In the genomic region with DNA sequence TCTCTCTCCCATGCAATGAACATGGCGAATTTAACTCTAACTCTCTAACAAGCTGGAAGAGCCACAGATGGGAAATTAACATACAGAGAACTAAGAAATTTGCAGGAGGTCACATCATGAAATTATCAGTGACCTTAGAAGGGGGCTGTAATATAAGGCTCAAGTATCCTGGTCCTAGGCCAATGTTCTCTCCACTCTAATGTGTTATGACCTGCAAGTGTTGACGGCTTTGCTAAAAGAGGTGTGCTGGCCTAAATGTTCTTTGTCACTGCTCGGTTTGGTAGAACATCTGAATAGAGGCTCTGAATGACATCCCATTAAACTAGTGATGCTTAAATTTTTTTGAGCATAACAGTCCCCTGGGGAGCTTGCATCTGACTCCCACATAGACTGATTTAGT, we compare ENCODE assay signal across 22 cellular contexts.
"Had no signal": no experiment of that assay in that cellular context is flagged by ENCODE, and none has a peak within 500 bp of the region (broad histone marks: within the 10 kb centered on the region; RNA-seq: fewer than 3 reads in every experiment).

No MANE protein-coding gene starts in this region.

- H3K27ac ChIP-seq: coronary artery, left lung, parathyroid adenoma, prostate gland, spleen, tibial artery, upper lobe of left lung, vagina had no signal

- H3K4me1 Mint-ChIP-seq: immature natural killer cell; naive B cell; stimulated activated memory B cell treated with anti-CD40 and anti-IgM and Interleukin-4, amounts not matched to agents 10 μg/mL and 1 μg/mL and 100 μg/mL, for 72 hours had no signal

- H3K9me3 Mint-ChIP-seq: endodermal cell; nephron; stimulated activated naive CD8-positive, alpha-beta T cell treated with anti-CD3 and anti-CD28 coated beads, Interleukin-15, Interleukin-2, amounts not matched to agents 100 ng/mL and 50 ng/mL, for 24 hours had no signal

- H3K4me3 Mint-ChIP-seq: endodermal cell; immature natural killer cell; naive B cell; nephron; stimulated activated memory B cell treated with anti-CD40 and anti-IgM and Interleukin-4, amounts not matched to agents 10 μg/mL and 1 μg/mL and 100 μg/mL, for 72 hours; stimulated activated naive CD8-positive, alpha-beta T cell treated with anti-CD3 and anti-CD28 coated beads, Interleukin-15, Interleukin-2, amounts not matched to agents 100 ng/mL and 50 ng/mL, for 24 hours had no signal

- H3K27ac Mint-ChIP-seq: endodermal cell; immature natural killer cell; naive B cell; nephron; stimulated activated memory B cell treated with anti-CD40 and anti-IgM and Interleukin-4, amounts not matched to agents 10 μg/mL and 1 μg/mL and 100 μg/mL, for 72 hours; stimulated activated naive CD8-positive, alpha-beta T cell treated with anti-CD3 and anti-CD28 coated beads, Interleukin-15, Interleukin-2, amounts not matched to agents 100 ng/mL and 50 ng/mL, for 24 hours had no signal

- DNase-seq: effector CD4-positive, alpha-beta T cell; endodermal cell; erythroblast; foreskin melanocyte; immature natural killer cell; left lung; mesendoderm; naive B cell; spleen; stimulated activated CD4-positive, alpha-beta T cell treated with anti-CD3 and anti-CD28 coated beads, Interleukin-15, amount 100 ng/mL, for 24 hours; stimulated activated CD4-positive, alpha-beta T cell treated with anti-CD3 and anti-CD28 coated beads, Interleukin-1b, Interleukin-23, amount 100 ng/mL, for 48 hours; stimulated activated CD4-positive, alpha-beta T cell treated with anti-CD3 and anti-CD28 coated beads, Interleukin-4, amount 100 ng/mL, for 24 hours; tibial artery; upper lobe of left lung had no signal

- H3K4me3 ChIP-seq: coronary artery, left lung, prostate gland, spleen, tibial artery, upper lobe of left lung, vagina had no signal

- ATAC-seq: left lung; sciatic nerve; stimulated activated memory B cell treated with anti-CD40 and anti-IgM and Interleukin-4, amounts not matched to agents 10 μg/mL and 1 μg/mL and 100 μg/mL, for 72 hours had no signal

- H3K9me3 ChIP-seq: left lung, prostate gland, spleen, tibial artery, upper lobe of left lung, vagina had no signal

- H3K27me3 ChIP-seq: spleen, upper lobe of left lung, vagina had no signal

- H3K27me3 Mint-ChIP-seq: naive B cell; stimulated activated memory B cell treated with anti-CD40 and anti-IgM and Interleukin-4, amounts not matched to agents 10 μg/mL and 1 μg/mL and 100 μg/mL, for 72 hours; stimulated activated naive CD8-positive, alpha-beta T cell treated with anti-CD3 and anti-CD28 coated beads, Interleukin-15, Interleukin-2, amounts not matched to agents 100 ng/mL and 50 ng/mL, for 24 hours had no signal

- H3K36me3 ChIP-seq: left lung, prostate gland, spleen, tibial artery, upper lobe of left lung, vagina had no signal

- H3K36me3 Mint-ChIP-seq: immature natural killer cell; naive B cell; stimulated activated memory B cell treated with anti-CD40 and anti-IgM and Interleukin-4, amounts not matched to agents 10 μg/mL and 1 μg/mL and 100 μg/mL, for 72 hours had no signal

- H3K4me1 ChIP-seq: left lung, parathyroid adenoma, prostate gland, spleen, tibial artery, upper lobe of left lung had no signal
